ENCODE assay signal across 1 cellular context in genomic region chr14:96134508-96134907, GRCh38.
TF ChIP-seq lines count a peak whose summit lies in the region.

No MANE protein-coding gene starts in this region.

TF ChIP-seq in IMR-90, 13 proteins besides CTCF, POLR2A, EP300 and RAD21:
- TF ChIP-seq CEBPB (IDR thresholded peaks at IDR 0.05; ENCODE audit: low read depth, low read length) (peak; percentile 65), FOS (IDR thresholded peaks at IDR 0.05; ENCODE audit: low read depth, low read length) (no peak), CHD1 (IDR thresholded peaks at IDR 0.05; ENCODE audit: low read depth, low read length) (no peak)
